Comparison of ENCODE assay signal across 21 cellular contexts in genomic region chr7:9192969-9193368, GRCh38.
DNase-seq lines count a peak whose midpoint lies in the region; ATAC-seq, FAIRE-seq and TF ChIP-seq lines count a peak whose summit lies in the region.
"Had no signal": no experiment of that assay in that cellular context is flagged by ENCODE, and none has a peak within 500 bp of the region (broad histone marks: within the 10 kb centered on the region; RNA-seq: fewer than 3 reads in every experiment).

No MANE protein-coding gene starts in this region.

- H3K9me3 Mint-ChIP-seq in astrocyte (ENCODE audit: unreplicated experiment), result no peaks in the 10 kb centered on the region

- no peaks in the 10 kb centered on the region for H4K20me1 ChIP-seq in DND-41 (ENCODE audit: insufficient read depth, low read length)
- no peaks in the 10 kb centered on the region for H4K20me1 ChIP-seq in KMS-11 (ENCODE audit: insufficient read depth)
- H4K20me1 ChIP-seq in astrocyte (ENCODE audit: insufficient read depth, low read length), result no peaks in the 10 kb centered on the region

- H3K4me1 Mint-ChIP-seq in astrocyte (ENCODE audit: low read depth, unreplicated experiment), result no peaks in the 10 kb centered on the region

- H3K27ac ChIP-seq in DND-41 (ENCODE audit: low read length) (no peak overlapping the region), KMS-11 (peak overlapping the region; percentile 26; the same call in 1 of the 2 replicates), astrocyte (ENCODE audit: low read depth, low read length) (no peak overlapping the region)
- H3K27ac ChIP-seq: C4-2B, HL-60 had no signal

- H3K36me3 Mint-ChIP-seq in astrocyte (ENCODE audit: low read depth, unreplicated experiment), result no peaks in the 10 kb centered on the region

- ATAC-seq in DND-41 (ENCODE audit: insufficient read depth, low read depth), result peak; percentile 29; the same call in 2 of the 3 replicates

- H3K27me3 Mint-ChIP-seq in astrocyte (ENCODE audit: low read depth, unreplicated experiment), result no peaks in the 10 kb centered on the region

- no peak overlapping the region for H3K4me2 ChIP-seq in DND-41 (ENCODE audit: insufficient read depth, low read length)
- peak overlapping the region; percentile 31 for H3K4me2 ChIP-seq in KMS-11
- H3K4me2 ChIP-seq in astrocyte (ENCODE audit: low read length), result no peak overlapping the region

- in situ Hi-C loops in GM13976 (cut with MboI; ENCODE audit: low sequenced_read_pairs, unreplicated experiment), result no loop called here

- H3K4me3 ChIP-seq in DND-41 (ENCODE audit: low read depth in 1 of 2, low read length in 2 of 2) (no peak overlapping the region), KMS-11 (IDR thresholded peaks at IDR 0.05; ENCODE audit: insufficient read depth, low read depth, low read length) (no peak overlapping the region), astrocyte (ENCODE audit: insufficient read depth, low read depth, low read length) (no peak overlapping the region), kidney epithelial cell (ENCODE audit: low read depth, low read length) (no peak overlapping the region)
- H3K4me3 ChIP-seq: HAP-1 had no signal

- H3K4me1 ChIP-seq in DND-41 (ENCODE audit: insufficient read depth, low read length), result no peaks in the 10 kb centered on the region
- H3K4me1 ChIP-seq in KMS-11 (ENCODE audit: low read depth, poor library complexity, severe bottlenecking), result peaks cover 30% of the 10 kb centered on the region
- H3K4me1 ChIP-seq in astrocyte (ENCODE audit: insufficient read depth, low read length), result no peaks in the 10 kb centered on the region
- H3K4me1 ChIP-seq: HAP-1 had no signal

- TF ChIP-seq CTCF in DND-41 (IDR thresholded peaks at IDR 0.05; ENCODE audit: borderline replicate concordance, extremely low read depth, low read length, poor library complexity, severe bottlenecking), result no peak
- no peak for TF ChIP-seq CTCF in KMS-11 (conservative IDR thresholded peaks at IDR 0.05; ENCODE audit: low read depth, low read length)
- TF ChIP-seq CTCF in astrocyte (IDR thresholded peaks at IDR 0.05; ENCODE audit: insufficient read depth, low read depth, low read length), result no peak
- TF ChIP-seq CTCF in kidney epithelial cell (IDR thresholded peaks at IDR 0.05; ENCODE audit: insufficient read depth, low read length, poor library complexity, severe bottlenecking), result no peak
- TF ChIP-seq CTCF in GM13976 (IDR thresholded peaks at IDR 0.05; ENCODE audit: borderline replicate concordance, control extremely low read depth, extremely low read depth, insufficient read depth, missing control alignments), result no peak

- FAIRE-seq in astrocyte (lab: Jason Lieb, UNC), result no peak
- FAIRE-seq: GM12892, GM19239 had no signal

- H3K27ac Mint-ChIP-seq in astrocyte (ENCODE audit: unreplicated experiment), result no peak overlapping the region

- no peak overlapping the region for H3K4me3 Mint-ChIP-seq in astrocyte (ENCODE audit: unreplicated experiment)

- H3K27me3 ChIP-seq in DND-41 (ENCODE audit: insufficient read depth, low read length, poor library complexity), result no peaks in the 10 kb centered on the region
- no peaks in the 10 kb centered on the region for H3K27me3 ChIP-seq in KMS-11 (ENCODE audit: insufficient read depth, low read depth)
- no peaks in the 10 kb centered on the region for H3K27me3 ChIP-seq in astrocyte (ENCODE audit: insufficient read depth, low read length)
- no peaks in the 10 kb centered on the region for H3K27me3 ChIP-seq in kidney epithelial cell (ENCODE audit: control insufficient read depth, insufficient read depth, low read length)

- H3K9ac ChIP-seq in DND-41 (ENCODE audit: low read depth, low read length) (no peak overlapping the region), KMS-11 (no peak overlapping the region), astrocyte (ENCODE audit: low read length) (no peak overlapping the region)

- H2AFZ ChIP-seq in DND-41 (ENCODE audit: low read depth, low read length), result no peak overlapping the region
- no peak overlapping the region for H2AFZ ChIP-seq in KMS-11 (ENCODE audit: low read depth)
- no peak overlapping the region for H2AFZ ChIP-seq in astrocyte (ENCODE audit: low read depth, low read length)

- H3K9me3 ChIP-seq in DND-41 (ENCODE audit: insufficient read depth, low read length, severe bottlenecking) (no peaks in the 10 kb centered on the region), astrocyte (ENCODE audit: insufficient read depth, low read depth, low read length) (no peaks in the 10 kb centered on the region)
- H3K9me3 ChIP-seq: HAP-1 had no signal

- no peaks in the 10 kb centered on the region for H3K79me2 ChIP-seq in DND-41 (ENCODE audit: insufficient read depth, low read length)
- H3K79me2 ChIP-seq in KMS-11 (ENCODE audit: insufficient read depth, low read depth), result no peaks in the 10 kb centered on the region
- no peaks in the 10 kb centered on the region for H3K79me2 ChIP-seq in astrocyte (ENCODE audit: insufficient read depth, low read length)

- no peaks in the 10 kb centered on the region for H3K36me3 ChIP-seq in DND-41 (ENCODE audit: insufficient read depth, low read length)
- H3K36me3 ChIP-seq in KMS-11 (ENCODE audit: insufficient read depth), result no peaks in the 10 kb centered on the region
- H3K36me3 ChIP-seq in astrocyte (ENCODE audit: insufficient read depth, low read length), result no peaks in the 10 kb centered on the region
- H3K36me3 ChIP-seq in kidney epithelial cell (ENCODE audit: control insufficient read depth, insufficient read depth, low read length), result no peaks in the 10 kb centered on the region
- H3K36me3 ChIP-seq: HAP-1 had no signal

- DNase-seq in DND-41 (no peak), astrocyte (ENCODE audit: low read depth) (peak; percentile 72), kidney epithelial cell (ENCODE audit: low read depth) (peak; percentile 37), GM13976 (ENCODE audit: low spot score) (no peak), NK-92 (lab: John Stamatoyannopoulos, UW; ENCODE audit: unreplicated experiment) (no peak), anterior cingulate cortex (lab: John Stamatoyannopoulos, UW) (no peak)
- no peak for DNase-seq in activated CD4-positive, CD25-positive, alpha-beta regulatory T cell treated with anti-CD3 and anti-CD28 coated beads, Interleukin-2, amount 50 U/mL, for 72 hours
- DNase-seq: KBM-7, NCI-H1092 treated with DMSO at 0.1 percent for 48 hours, NCI-H1694, NCI-H345, NCI-H526, OCI-M1, RPMI8226, SIG-M5 had no signal

Comparison
In these comparisons a context has a peak if more than half of its experiments do, and no peak if none do; other contexts are left out.
1. DNase-seq: peak in astrocyte (single experiment) and kidney epithelial cell (single experiment); none in DND-41 (single experiment), GM13976 (single experiment), NK-92 (single experiment), activated CD4-positive, CD25-positive, alpha-beta regulatory T cell treated with anti-CD3 and anti-CD28 coated beads, Interleukin-2, amount 50 U/mL, for 72 hours (single experiment) and anterior cingulate cortex (0 of 58).